ENCODE assay signal across 1 cellular context in the genomic region with DNA sequence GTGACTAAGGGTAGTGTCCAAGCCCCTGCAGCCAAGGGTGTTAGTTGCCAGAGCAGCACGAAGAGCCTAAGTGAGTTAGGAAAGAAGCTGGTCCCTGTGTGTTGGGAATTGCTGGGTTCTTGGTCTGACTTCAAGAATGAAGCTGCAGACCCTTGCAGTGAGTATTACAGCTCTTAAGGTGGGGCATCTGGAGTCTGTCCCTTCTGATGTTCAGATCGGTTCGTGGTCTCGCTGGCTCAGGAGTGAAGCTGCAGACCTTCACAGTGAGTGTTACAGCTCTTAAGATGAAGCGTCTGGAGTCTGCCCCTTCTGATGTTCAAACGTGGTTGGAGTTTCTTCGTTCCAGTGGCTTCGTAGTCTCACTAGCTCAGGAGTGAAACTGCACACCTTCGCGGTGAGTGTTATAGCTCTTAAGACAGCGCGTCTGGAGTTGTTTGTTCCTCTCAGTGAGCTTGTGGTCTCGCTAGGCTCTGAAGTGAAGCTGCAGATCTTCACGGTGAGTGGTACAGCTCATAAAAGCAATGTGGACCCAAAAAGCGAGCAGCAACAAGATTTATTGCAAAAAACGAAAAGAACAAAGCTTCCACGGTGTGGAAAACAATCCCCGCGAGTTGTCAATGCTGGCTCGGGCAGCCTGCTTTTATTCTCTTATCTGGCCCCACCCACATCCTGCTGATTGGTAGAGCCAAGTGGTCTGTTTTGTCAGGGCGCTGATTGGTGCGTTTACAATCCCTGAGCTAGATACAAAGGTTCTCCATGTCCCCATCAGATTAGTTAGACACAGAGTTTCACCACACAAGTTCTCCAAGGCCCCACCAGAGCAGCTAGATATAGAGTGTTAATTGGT.
TF ChIP-seq lines count a peak whose summit lies in the region.

No MANE protein-coding gene starts in this region.

TF ChIP-seq in HepG2, 621 proteins besides CTCF, POLR2A, EP300 and RAD21:
- TF ChIP-seq, protein P1, sequence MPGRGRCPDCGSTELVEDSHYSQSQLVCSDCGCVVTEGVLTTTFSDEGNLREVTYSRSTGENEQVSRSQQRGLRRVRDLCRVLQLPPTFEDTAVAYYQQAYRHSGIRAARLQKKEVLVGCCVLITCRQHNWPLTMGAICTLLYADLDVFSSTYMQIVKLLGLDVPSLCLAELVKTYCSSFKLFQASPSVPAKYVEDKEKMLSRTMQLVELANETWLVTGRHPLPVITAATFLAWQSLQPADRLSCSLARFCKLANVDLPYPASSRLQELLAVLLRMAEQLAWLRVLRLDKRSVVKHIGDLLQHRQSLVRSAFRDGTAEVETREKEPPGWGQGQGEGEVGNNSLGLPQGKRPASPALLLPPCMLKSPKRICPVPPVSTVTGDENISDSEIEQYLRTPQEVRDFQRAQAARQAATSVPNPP (CRISPR knock-in tag; IDR thresholded peaks at IDR 0.05) = no peak
- TF ChIP-seq ZSCAN9 (CRISPR knock-in tag; IDR thresholded peaks at IDR 0.05; ENCODE audit: borderline replicate concordance) = no peak
- no peak for TF ChIP-seq ZNF709 (CRISPR knock-in tag; IDR thresholded peaks at IDR 0.05)
- TF ChIP-seq ZNF256 (CRISPR knock-in tag; conservative IDR thresholded peaks at IDR 0.05) = no peak
- no peak for TF ChIP-seq ZNF331 (CRISPR knock-in tag; IDR thresholded peaks at IDR 0.05)
- TF ChIP-seq, protein P2, sequence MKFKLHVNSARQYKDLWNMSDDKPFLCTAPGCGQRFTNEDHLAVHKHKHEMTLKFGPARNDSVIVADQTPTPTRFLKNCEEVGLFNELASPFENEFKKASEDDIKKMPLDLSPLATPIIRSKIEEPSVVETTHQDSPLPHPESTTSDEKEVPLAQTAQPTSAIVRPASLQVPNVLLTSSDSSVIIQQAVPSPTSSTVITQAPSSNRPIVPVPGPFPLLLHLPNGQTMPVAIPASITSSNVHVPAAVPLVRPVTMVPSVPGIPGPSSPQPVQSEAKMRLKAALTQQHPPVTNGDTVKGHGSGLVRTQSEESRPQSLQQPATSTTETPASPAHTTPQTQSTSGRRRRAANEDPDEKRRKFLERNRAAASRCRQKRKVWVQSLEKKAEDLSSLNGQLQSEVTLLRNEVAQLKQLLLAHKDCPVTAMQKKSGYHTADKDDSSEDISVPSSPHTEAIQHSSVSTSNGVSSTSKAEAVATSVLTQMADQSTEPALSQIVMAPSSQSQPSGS (CRISPR knock-in tag; IDR thresholded peaks at IDR 0.05) = no peak
- no peak for TF ChIP-seq REXO4 (CRISPR knock-in tag; IDR thresholded peaks at IDR 0.05; ENCODE audit: borderline replicate concordance)
- TF ChIP-seq NFYB (CRISPR knock-in tag; IDR thresholded peaks at IDR 0.05) = peak; percentile 39; the same call in 1 of the 2 replicates
